Comparison of ENCODE assay signal across 8 cellular contexts in genomic region chr1:155981266-155982088, GRCh38. TPM values are rescaled to one million over a fixed set of nuclear protein-coding genes. Genes with fewer than 3 reads are reported as not detected.
DNase-seq lines count a peak whose midpoint lies in the region; ATAC-seq, FAIRE-seq and TF ChIP-seq lines count a peak whose summit lies in the region.

No MANE protein-coding gene starts in this region.

- intact Hi-C loops in thyroid gland (cut with DNase I) = no loop called here

- H3K27me3 ChIP-seq in MM.1S (replicated peaks; ENCODE audit: insufficient read depth, low read length) (no peaks in the 10 kb centered on the region), keratinocyte (ENCODE audit: control insufficient read depth, extremely low read depth, insufficient read depth, low read length) (no peaks in the 10 kb centered on the region), thyroid gland (no peaks in the 10 kb centered on the region)

- no peak for TF ChIP-seq POLR2A in thyroid gland (IDR thresholded peaks at IDR 0.05)

- peak overlapping the region; percentile 84 for H3K4me3 ChIP-seq in MM.1S (ENCODE audit: low read length)
- peak overlapping the region in 1 of 3 experiments; percentile 62 for H3K4me3 ChIP-seq in keratinocyte (ENCODE audit: control insufficient read depth in 2 of 3, extremely low read depth in 1 of 3, insufficient read depth in 2 of 3, low read depth in 1 of 3, low read length in 3 of 3)
- no peak overlapping the region for H3K4me3 ChIP-seq in thyroid gland (replicated peaks in 1 of 3)

- H3K9me3 ChIP-seq in MM.1S (replicated peaks; ENCODE audit: insufficient read depth, low read length) (no peaks in the 10 kb centered on the region), keratinocyte (ENCODE audit: control insufficient read depth, low read depth, low read length) (no peaks in the 10 kb centered on the region), thyroid gland (no peaks in the 10 kb centered on the region)

- H3K36me3 Mint-ChIP-seq in activated naive CD4-positive, alpha-beta T cell treated with anti-CD3 and anti-CD28 coated beads, Interleukin-2, amount 50 U/mL, for 72 hours = peaks cover 38% of the 10 kb centered on the region in 2 donors

- peaks cover 50% of the 10 kb centered on the region for H3K4me1 ChIP-seq in MM.1S (ENCODE audit: low read length)
- peaks cover 66% of the 10 kb centered on the region for H3K4me1 ChIP-seq in keratinocyte (ENCODE audit: control insufficient read depth, extremely low read depth, insufficient read depth, low read length)
- peaks cover 45 to 58% of the 10 kb centered on the region in 2 donors for H3K4me1 ChIP-seq in thyroid gland

- H3K36me3 ChIP-seq in MM.1S (replicated peaks; ENCODE audit: insufficient read depth, low read length) (no peaks in the 10 kb centered on the region), keratinocyte (ENCODE audit: control insufficient read depth in 2 of 2, extremely low read depth in 1 of 2, insufficient read depth in 2 of 2, low read length in 2 of 2) (no peaks in the 10 kb centered on the region), thyroid gland (no peaks in the 10 kb centered on the region)

- peak overlapping the region; percentile 94 for H3K4me2 ChIP-seq in MM.1S (ENCODE audit: low read depth, low read length)
- peak overlapping the region; percentile 97 for H3K4me2 ChIP-seq in keratinocyte (ENCODE audit: control insufficient read depth, extremely low read depth, insufficient read depth, low read depth, low read length)

- H3F3A ChIP-seq in MM.1S (ENCODE audit: insufficient read depth, low read length) = peaks cover 53% of the 10 kb centered on the region

- FAIRE-seq in keratinocyte (lab: Jason Lieb, UNC) = no peak

- H3K9ac ChIP-seq in MM.1S (ENCODE audit: low read length) = peak overlapping the region; percentile 16; the same call in 1 of the 2 replicates
- H3K9ac ChIP-seq in keratinocyte (ENCODE audit: control insufficient read depth, extremely low read depth, insufficient read depth, low read length) = no peak overlapping the region

- no peak for ATAC-seq in activated naive CD4-positive, alpha-beta T cell treated with anti-CD3 and anti-CD28 coated beads, Interleukin-2, amount 50 U/mL, for 72 hours
- ATAC-seq in GM21825 (IDR thresholded peaks at IDR 0.05; ENCODE audit: unreplicated experiment) (no peak), GM21381 (IDR thresholded peaks at IDR 0.05; ENCODE audit: unreplicated experiment) (no peak)

- peak overlapping the region; percentile 85 to 89 for H3K27ac Mint-ChIP-seq in activated naive CD4-positive, alpha-beta T cell treated with anti-CD3 and anti-CD28 coated beads, Interleukin-2, amount 50 U/mL, for 72 hours

- H3K9me1 ChIP-seq in keratinocyte (ENCODE audit: control insufficient read depth, extremely low read depth, insufficient read depth, low read length) = peaks cover 2% of the 10 kb centered on the region

- H2AFZ ChIP-seq in MM.1S (ENCODE audit: low read length) (no peak overlapping the region), keratinocyte (ENCODE audit: control insufficient read depth, low read length) (no peak overlapping the region)

- H3K9me2 ChIP-seq in MM.1S (replicated peaks; ENCODE audit: insufficient read depth, low read length) = no peaks in the 10 kb centered on the region

- H4K20me1 ChIP-seq in MM.1S (ENCODE audit: insufficient read depth, low read length) = no peaks in the 10 kb centered on the region; the same call in 1 of the 2 replicates
- H4K20me1 ChIP-seq in keratinocyte (ENCODE audit: control insufficient read depth, extremely low read depth, insufficient read depth, low read length) = no peaks in the 10 kb centered on the region

- H3K9me3 Mint-ChIP-seq in activated naive CD4-positive, alpha-beta T cell treated with anti-CD3 and anti-CD28 coated beads, Interleukin-2, amount 50 U/mL, for 72 hours = no peaks in the 10 kb centered on the region

- WGBS in thyroid gland, 2 donors = 57 to 67% methylated on average over 6 of the region's 6 CpGs

- DNase-seq in EL (peak; percentile 94), MM.1S (peak; percentile 71), keratinocyte (ENCODE audit: low read depth, low spot score) (no peak), thyroid gland (peak; percentile 49 to 54), DMS 273 (lab: John Stamatoyannopoulos, UW; ENCODE audit: unreplicated experiment) (no peak)
- DNase-seq in activated naive CD4-positive, alpha-beta T cell treated with anti-CD3 and anti-CD28 coated beads, Interleukin-2, amount 50 U/mL, for 72 hours (ENCODE audit: low spot score in 2 of 2) = no peak

- TF ChIP-seq CTCF in MM.1S (IDR thresholded peaks at IDR 0.05; ENCODE audit: low read length) (no peak), keratinocyte (optimal IDR thresholded peaks at IDR 0.05 in 1 of 3, IDR thresholded peaks at IDR 0.05 in 1 of 3, conservative IDR thresholded peaks at IDR 0.05 in 1 of 3; ENCODE audit: extremely low read depth in 1 of 3, insufficient read depth in 2 of 3, low read length in 3 of 3) (no peak), thyroid gland (IDR thresholded peaks at IDR 0.05) (no peak)

- dilution Hi-C loops in keratinocyte (cut with MboI; ENCODE audit: extremely low pct_ligation_motif_present, low sequenced_read_pairs) = no loop called here

- H3K27ac ChIP-seq in MM.1S (ENCODE audit: low read length) (peak overlapping the region; percentile 93), keratinocyte (ENCODE audit: control insufficient read depth, insufficient read depth, low read length) (peak overlapping the region; percentile 1), thyroid gland (peak overlapping the region; percentile 94 to 96 (median 96))

- peaks cover 61% of the 10 kb centered on the region for H3K79me2 ChIP-seq in MM.1S (ENCODE audit: low read length)
- peaks cover 28% of the 10 kb centered on the region for H3K79me2 ChIP-seq in keratinocyte (ENCODE audit: control insufficient read depth, insufficient read depth, low read length)

RNA-seq across cellular contexts. Expression of gene ARHGEF2, which starts 3.1 kb away (rescaled TPM):
- total RNA-seq in activated naive CD4-positive, alpha-beta T cell treated with anti-CD3 and anti-CD28 coated beads, Interleukin-2, amount 50 U/mL, for 72 hours = 100 to 1,000 TPM; 131 to 238 TPM
- polyA plus RNA-seq in keratinocyte = 27.8 to 39.2 TPM (median 38.7 TPM) in 3 replicates
- 46.0 TPM for polyA plus RNA-seq in keratinocyte (2011; ENCODE audit: low read depth)
- 26.3 and 43.5 TPM in 2 replicates for polyA plus RNA-seq in keratinocyte (2011; cell fraction: cytosol; rRNA removed)
- polyA plus RNA-seq in keratinocyte (2011; cell fraction: nucleus; rRNA removed) = 109 and 131 TPM in 2 replicates
- 24.2 and 34.9 TPM in 2 replicates for polyA plus RNA-seq in keratinocyte (2012; ENCODE audit: low replicate concordance)
- polyA minus RNA-seq in keratinocyte = 32.7 to 61.5 TPM (median 50.0 TPM) in 3 replicates
- 18.2 TPM for polyA minus RNA-seq in keratinocyte (2011; cell fraction: cytosol; rRNA and poly(A)+ RNA removed)
- 27.5 and 29.3 TPM in 2 replicates for polyA minus RNA-seq in keratinocyte (2011; cell fraction: nucleus; rRNA and poly(A)+ RNA removed)
- total RNA-seq in thyroid gland = 10 to 100 TPM; 47.4 to 80.1 (median 66.6) TPM

RNA-seq across cellular contexts. Expression of gene SSR2, which starts 39.3 kb away (rescaled TPM):
- 100 to 1,000 TPM; 178 TPM for total RNA-seq in activated naive CD4-positive, alpha-beta T cell treated with anti-CD3 and anti-CD28 coated beads, Interleukin-2, amount 50 U/mL, for 72 hours
- polyA plus RNA-seq in keratinocyte = 295 to 363 TPM (median 302 TPM) in 3 replicates
- 145 TPM for polyA plus RNA-seq in keratinocyte (2011; ENCODE audit: low read depth)
- polyA plus RNA-seq in keratinocyte (2011; cell fraction: cytosol; rRNA removed) = 261 and 273 TPM in 2 replicates
- polyA plus RNA-seq in keratinocyte (2011; cell fraction: nucleus; rRNA removed) = 277 and 326 TPM in 2 replicates
- 124 and 166 TPM in 2 replicates for polyA plus RNA-seq in keratinocyte (2012; ENCODE audit: low replicate concordance)
- 159 to 275 TPM (median 179 TPM) in 3 replicates for polyA minus RNA-seq in keratinocyte
- 98.0 TPM for polyA minus RNA-seq in keratinocyte (2011; cell fraction: cytosol; rRNA and poly(A)+ RNA removed)
- 56.3 and 75.2 TPM in 2 replicates for polyA minus RNA-seq in keratinocyte (2011; cell fraction: nucleus; rRNA and poly(A)+ RNA removed)
- 100 to 1,000 TPM in 3 of 4 donors, 10 to 100 TPM in 1; 78.6 to 193 (median 130) TPM for total RNA-seq in thyroid gland

RNA-seq across cellular contexts. Expression of gene RXFP4, which starts 40.0 kb away (rescaled TPM):
- total RNA-seq in activated naive CD4-positive, alpha-beta T cell treated with anti-CD3 and anti-CD28 coated beads, Interleukin-2, amount 50 U/mL, for 72 hours = not detected
- polyA plus RNA-seq in keratinocyte = not detected in 3 replicates
- polyA plus RNA-seq in keratinocyte (2011; ENCODE audit: low read depth) = not detected
- not detected in 2 replicates for polyA plus RNA-seq in keratinocyte (2011; cell fraction: cytosol; rRNA removed)
- not detected in 2 replicates for polyA plus RNA-seq in keratinocyte (2011; cell fraction: nucleus; rRNA removed)
- polyA plus RNA-seq in keratinocyte (2012; ENCODE audit: low replicate concordance) = 0.13 TPM in 1 of 2 replicates, not detected in the other
- polyA minus RNA-seq in keratinocyte = not detected in 3 replicates
- not detected for polyA minus RNA-seq in keratinocyte (2011; cell fraction: cytosol; rRNA and poly(A)+ RNA removed)
- not detected in 2 replicates for polyA minus RNA-seq in keratinocyte (2011; cell fraction: nucleus; rRNA and poly(A)+ RNA removed)
- total RNA-seq in thyroid gland = not detected

RNA-seq across cellular contexts. Expression of gene KHDC4, which starts 47.3 kb away (rescaled TPM):
- total RNA-seq in activated naive CD4-positive, alpha-beta T cell treated with anti-CD3 and anti-CD28 coated beads, Interleukin-2, amount 50 U/mL, for 72 hours = 100 to 1,000 TPM in 1 of 2 donors, 10 to 100 TPM in 1; 81.2 to 100 TPM
- polyA plus RNA-seq in keratinocyte = 31.6 to 61.0 TPM (median 51.3 TPM) in 3 replicates
- polyA plus RNA-seq in keratinocyte (2011; ENCODE audit: low read depth) = 12.1 TPM
- 14.9 and 23.2 TPM in 2 replicates for polyA plus RNA-seq in keratinocyte (2011; cell fraction: cytosol; rRNA removed)
- polyA plus RNA-seq in keratinocyte (2011; cell fraction: nucleus; rRNA removed) = 164 and 203 TPM in 2 replicates
- 13.7 and 43.9 TPM in 2 replicates for polyA plus RNA-seq in keratinocyte (2012; ENCODE audit: low replicate concordance)
- polyA minus RNA-seq in keratinocyte = 23.6 to 71.5 TPM (median 61.3 TPM) in 3 replicates
- 16.3 TPM for polyA minus RNA-seq in keratinocyte (2011; cell fraction: cytosol; rRNA and poly(A)+ RNA removed)
- 45.5 and 75.0 TPM in 2 replicates for polyA minus RNA-seq in keratinocyte (2011; cell fraction: nucleus; rRNA and poly(A)+ RNA removed)
- 100 to 1,000 TPM in 1 of 4 donors, 10 to 100 TPM in 3; 58.5 to 114 (median 60.6) TPM for total RNA-seq in thyroid gland

Comparison
In these comparisons a context has a peak if more than half of its experiments do, and no peak if none do; other contexts are left out.
1. DNase-seq: peak in EL (single experiment), MM.1S (single experiment) and thyroid gland (2 of 2); none in activated naive CD4-positive, alpha-beta T cell treated with anti-CD3 and anti-CD28 coated beads, Interleukin-2, amount 50 U/mL, for 72 hours (0 of 2), keratinocyte (single experiment) and DMS 273 (single experiment).
2. H3K27ac ChIP-seq: peak in every context shown above with its lines; median percentile 96 in thyroid gland; 93 in MM.1S; 1 in keratinocyte.